Comparison of ENCODE assay signal across 7 cellular contexts in the genomic region with DNA sequence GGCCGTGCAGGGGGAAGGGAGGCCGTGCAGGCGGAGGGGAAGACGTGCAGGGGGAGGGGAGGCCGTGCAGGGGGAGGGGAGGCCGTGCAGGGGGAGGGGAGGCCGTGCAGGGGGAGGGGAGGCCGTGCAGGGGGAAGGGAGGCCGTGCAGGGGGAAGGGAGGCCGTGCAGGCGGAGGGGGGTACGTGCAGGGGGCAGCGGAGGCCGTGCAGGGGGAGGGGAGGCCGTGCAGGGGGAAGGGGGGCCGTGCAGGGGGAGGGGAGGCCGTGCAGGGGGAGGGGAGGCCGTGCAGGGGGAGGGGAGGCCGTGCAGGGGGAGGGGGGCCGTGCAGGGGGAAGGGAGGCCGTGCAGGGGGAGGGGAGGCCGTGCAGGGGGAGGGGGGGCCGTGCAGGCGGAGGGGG. TPM values are rescaled to one million over a fixed set of nuclear protein-coding genes. Genes with fewer than 3 reads are reported as not detected.
A peak's percentile ranks its signal among the peaks of the same experiment; 100 is the strongest.
DNase-seq lines count a peak whose midpoint lies in the region; ATAC-seq, FAIRE-seq and TF ChIP-seq lines count a peak whose summit lies in the region.
"Not testable (repeated sequence)": the region's sequence is repeated elsewhere in the genome, so short reads cannot be mapped to it uniquely, and the experiment has no call there.

No MANE protein-coding gene starts in this region.

- POLR2A ChIA-PET in AG04449 (lab: Yijun Ruan, JAX); HepG2 (lab: Yijun Ruan, JAX): not testable (repeated sequence)

- not testable (repeated sequence) for TF ChIP-seq POLR2A in esophagus muscularis mucosa (IDR thresholded peaks at IDR 0.05; ENCODE audit: low read depth); HepG2 (IDR thresholded peaks at IDR 0.05; ENCODE audit: insufficient read depth in 1 of 2, low read depth in 2 of 2, low read length in 2 of 2); sigmoid colon (IDR thresholded peaks at IDR 0.05); upper lobe of left lung (IDR thresholded peaks at IDR 0.05)

- not testable (repeated sequence) for TF ChIP-seq EP300 in esophagus muscularis mucosa (IDR thresholded peaks at IDR 0.05); HepG2 (IDR thresholded peaks at IDR 0.05; ENCODE audit: low read depth in 2 of 2, low read length in 2 of 2); HepG2 (CRISPR knock-in tag; IDR thresholded peaks at IDR 0.05; ENCODE audit: borderline replicate concordance); sigmoid colon (IDR thresholded peaks at IDR 0.05); upper lobe of left lung (IDR thresholded peaks at IDR 0.05)

- H3K9me3 Mint-ChIP-seq in neural progenitor cell, result not testable (repeated sequence)

- peaks cover 59% of the 10 kb centered on the region for H3K79me2 ChIP-seq in HepG2 (ENCODE audit: insufficient read depth, low read length)
- peaks cover 37% of the 10 kb centered on the region for H3K79me2 ChIP-seq in neural progenitor cell (ENCODE audit: low read depth)

- not testable (repeated sequence) for H3K9me3 ChIP-seq in esophagus muscularis mucosa; HepG2 (ENCODE audit: low read length); neural progenitor cell (ENCODE audit: low read depth); sigmoid colon; upper lobe of left lung

- H3K27ac ChIP-seq in esophagus muscularis mucosa (replicated peaks in 1 of 4) (peak overlapping the region in 1 of 4 donors; percentile 68), sigmoid colon (peak overlapping the region in 2 of 4 donors; percentile 65)
- H3K27ac ChIP-seq in HepG2 (ENCODE audit: extremely low read length, insufficient read depth, low read length); neural progenitor cell; upper lobe of left lung: not testable (repeated sequence)

- ATAC-seq in HepG2; upper lobe of left lung (ENCODE audit: low FRiP score in 2 of 2): not testable (repeated sequence)

- not testable (repeated sequence) for H3K4me2 ChIP-seq in HepG2 (ENCODE audit: low read depth, low read length); neural progenitor cell

- H3K4me3 ChIP-seq in AG04449 (ENCODE audit: low read depth, low read length) (peak overlapping the region; percentile 42), astrocyte of the cerebellum (ENCODE audit: low read depth, low read length) (peak overlapping the region; percentile 41), esophagus muscularis mucosa (peak overlapping the region; percentile 35 to 45 (median 40)), neural progenitor cell (peak overlapping the region; percentile 54), sigmoid colon (peak overlapping the region in 3 of 4 donors; percentile 37 to 48 (median 39)), upper lobe of left lung (peak overlapping the region in 3 of 4 donors; percentile 12 to 31 (median 27))
- H3K4me3 ChIP-seq in HepG2 (replicated peaks in 1 of 3; ENCODE audit: insufficient read depth in 1 of 3, low read depth in 2 of 3, low read length in 3 of 3), result not testable (repeated sequence)

- H3K36me3 ChIP-seq in esophagus muscularis mucosa (peaks cover 0 to 17% (median 0%) of the 10 kb centered on the region in 4 donors), HepG2 (replicated peaks in 1 of 2; ENCODE audit: control insufficient read depth in 1 of 2, insufficient read depth in 2 of 2, low read length in 2 of 2) (peaks cover 18 to 34% of the 10 kb centered on the region in 2 experiments), sigmoid colon (peaks cover 0 to 11% (median 0%) of the 10 kb centered on the region in 4 donors)
- not testable (repeated sequence) for H3K36me3 ChIP-seq in neural progenitor cell, upper lobe of left lung

- not testable (repeated sequence) for H3K27ac Mint-ChIP-seq in neural progenitor cell

- intact Hi-C loops in esophagus muscularis mucosa (cut with DNase I), result loop anchor here (5.0 kb wide), 1 partner anchor 37 kb away; a partner anchor contains a TSS
- intact Hi-C loops in HepG2 (cut with micrococcal nuclease; ENCODE audit: unreplicated experiment), result loop anchor here (1.0 kb wide), 1 partner anchor 19 kb away; no protein-coding TSS in a partner anchor
- intact Hi-C loops in sigmoid colon (cut with DNase I), result not testable (repeated sequence)

- peaks cover 16% of the 10 kb centered on the region for H3K27me3 Mint-ChIP-seq in neural progenitor cell (ENCODE audit: insufficient read depth, low read depth)

- not testable (repeated sequence) for TF ChIP-seq RAD21 in HepG2 (CRISPR knock-in tag; IDR thresholded peaks at IDR 0.05)

- not testable (repeated sequence) for H3K9ac ChIP-seq in HepG2 (ENCODE audit: insufficient read depth, low read depth, low read length); neural progenitor cell

- H4K20me1 ChIP-seq in HepG2 (ENCODE audit: insufficient read depth, low read length) (peaks cover 39% of the 10 kb centered on the region), neural progenitor cell (ENCODE audit: low read depth) (peaks cover 10% of the 10 kb centered on the region)

- not testable (repeated sequence) for FAIRE-seq in HepG2 (lab: Jason Lieb, UNC)

- peaks cover 14% of the 10 kb centered on the region for H3K36me3 Mint-ChIP-seq in neural progenitor cell

- CTCF ChIA-PET in AG04449 (lab: Yijun Ruan, JAX); HepG2 (lab: Yijun Ruan, JAX; ENCODE audit: low intra/inter-chr PET ratio, low total read pairs): not testable (repeated sequence)

- peaks cover 19% of the 10 kb centered on the region for H3K4me1 Mint-ChIP-seq in neural progenitor cell

- not testable (repeated sequence) for DNase-seq in AG04449 (ENCODE audit: low read depth, low spot score); astrocyte of the cerebellum (ENCODE audit: low read depth); esophagus muscularis mucosa (ENCODE audit: extremely low spot score); HepG2 (ENCODE audit: low spot score); neural progenitor cell (ENCODE audit: low spot score); sigmoid colon; upper lobe of left lung

- in situ Hi-C loops in astrocyte of the cerebellum (cut with HindIII; ENCODE audit: low sequenced_read_pairs); HepG2 (cut with HindIII; ENCODE audit: extremely low pct_ligation_motif_present, low pct_unique_long_range_greater_than_20kb): not testable (repeated sequence)

- not testable (repeated sequence) for H3K4me3 Mint-ChIP-seq in neural progenitor cell

- H3K27me3 ChIP-seq in esophagus muscularis mucosa; HepG2 (ENCODE audit: control insufficient read depth in 1 of 2, insufficient read depth in 2 of 2, low read length in 2 of 2); neural progenitor cell; upper lobe of left lung: not testable (repeated sequence)
- H3K27me3 ChIP-seq in sigmoid colon, result peaks cover 0 to 14% (median 8%) of the 10 kb centered on the region in 3 donors

- BruUV-seq in HepG2 (replicated peaks; lab: Mats Ljungman, UMichigan), result not testable (repeated sequence)

- no CpG with 5 or more reads among the region's 24 CpGs for WGBS in esophagus muscularis mucosa
- 9% methylated on average over 19 of the region's 24 CpGs for WGBS in HepG2 (ENCODE audit: low lambda C conversion rate)
- WGBS in sigmoid colon, 2 donors, result 8 to 9% methylated on average over 17 to 24 of the region's 24 CpGs
- no CpG with 5 or more reads among the region's 24 CpGs for WGBS in upper lobe of left lung, 2 donors

- peaks cover 64% of the 10 kb centered on the region for H3F3A ChIP-seq in neural progenitor cell (ENCODE audit: low read depth)

- H3K4me1 ChIP-seq in esophagus muscularis mucosa, result peaks cover 6 to 37% (median 33%) of the 10 kb centered on the region in 4 donors
- peaks cover 45% of the 10 kb centered on the region for H3K4me1 ChIP-seq in HepG2 (ENCODE audit: insufficient read depth, low read length)
- not testable (repeated sequence) for H3K4me1 ChIP-seq in neural progenitor cell
- H3K4me1 ChIP-seq in sigmoid colon, result peaks cover 0 to 33% (median 22%) of the 10 kb centered on the region in 4 donors
- H3K4me1 ChIP-seq in upper lobe of left lung, result peaks cover 13 to 27% (median 20%) of the 10 kb centered on the region in 4 donors

- TF ChIP-seq CTCF in AG04449 (IDR thresholded peaks at IDR 0.05; ENCODE audit: insufficient read depth, low read length, missing control alignments); astrocyte of the cerebellum (IDR thresholded peaks at IDR 0.05; ENCODE audit: low read depth, low read length, missing control alignments); esophagus muscularis mucosa (IDR thresholded peaks at IDR 0.05); HepG2 (CRISPR knock-in tag; IDR thresholded peaks at IDR 0.05); neural progenitor cell (IDR thresholded peaks at IDR 0.05); sigmoid colon (IDR thresholded peaks at IDR 0.05); upper lobe of left lung (IDR thresholded peaks at IDR 0.05): not testable (repeated sequence)

- H2AFZ ChIP-seq in HepG2 (ENCODE audit: low read length); neural progenitor cell (replicated peaks): not testable (repeated sequence)

RNA-seq across cellular contexts. Expression of a gene that starts 0.5 kb away (rescaled TPM):
- total RNA-seq in esophagus muscularis mucosa, result 1 to 10 TPM; 2.1 to 8.9 (median 2.4) TPM
- 87.7 and 111 TPM in 2 replicates for total RNA-seq in HepG2 (2016; rRNA removed; fragmentation: Illumina TruSeq; extraction: Trizol)
- total RNA-seq in HepG2 (2016; cell fraction: cytosol; rRNA removed; fragmentation: Illumina TruSeq; extraction: Trizol; ENCODE audit: low read depth), result 14.7 and 15.6 TPM in 2 replicates
- total RNA-seq in HepG2 (2016; cell fraction: insoluble cytoplasmic fraction; rRNA removed; fragmentation: Illumina TruSeq; extraction: Trizol), result 93.5 and 100 TPM in 2 replicates
- total RNA-seq in HepG2 (2016; cell fraction: membrane; rRNA removed; fragmentation: Illumina TruSeq; extraction: Trizol), result 44.6 and 46.3 TPM in 2 replicates
- total RNA-seq in HepG2 (2016; cell fraction: nucleus; rRNA removed; fragmentation: Illumina TruSeq; extraction: Trizol), result 61.7 and 72.3 TPM in 2 replicates
- 153 and 202 TPM in 2 replicates for polyA plus RNA-seq in HepG2 (2011; rRNA removed)
- 97.5 and 98.8 TPM in 2 replicates for polyA plus RNA-seq in HepG2 (2011; cell fraction: cytosol; rRNA removed)
- polyA plus RNA-seq in HepG2 (2011; cell fraction: nucleus; rRNA removed), result 373 and 416 TPM in 2 replicates
- polyA plus RNA-seq in HepG2 (2012), result 118 and 196 TPM in 2 replicates
- polyA plus RNA-seq in HepG2 (2016; cell fraction: cytosol; fragmentation: Illumina TruSeq; extraction: Trizol; ENCODE audit: low read depth), result 10.9 TPM in 2 replicates
- polyA plus RNA-seq in HepG2 (2016; cell fraction: insoluble cytoplasmic fraction; fragmentation: Illumina TruSeq; extraction: Trizol; ENCODE audit: low read depth), result 71.2 and 91.8 TPM in 2 replicates
- polyA plus RNA-seq in HepG2 (2016; cell fraction: membrane; fragmentation: Illumina TruSeq; extraction: Trizol; ENCODE audit: low read depth), result 29.2 and 29.4 TPM in 2 replicates
- polyA plus RNA-seq in HepG2 (2016; cell fraction: nucleus; fragmentation: Illumina TruSeq; extraction: Trizol; ENCODE audit: insufficient read depth, low read depth), result 178 and 219 TPM in 2 replicates
- polyA minus RNA-seq in HepG2 (2011; rRNA and poly(A)+ RNA removed; ENCODE audit: low replicate concordance), result 70.5 and 467 TPM in 2 replicates
- 116 and 195 TPM in 2 replicates for polyA minus RNA-seq in HepG2 (2011; cell fraction: cytosol; rRNA and poly(A)+ RNA removed)
- polyA minus RNA-seq in HepG2 (2011; cell fraction: nucleus; rRNA and poly(A)+ RNA removed), result 115 and 118 TPM in 2 replicates
- 25.7 and 76.4 TPM in 2 replicates for total RNA-seq in neural progenitor cell (ENCODE audit: low replicate concordance)
- 1 to 10 TPM; 2.5 to 6.8 (median 3.6) TPM for total RNA-seq in sigmoid colon
- polyA plus RNA-seq in sigmoid colon, result 10 to 100 TPM in 1 of 3 donors, 1 to 10 TPM in 2; 5.1 to 29.8 (median 9.6) TPM
- total RNA-seq in upper lobe of left lung, result 10 to 100 TPM in 5 of 6 donors, 1 to 10 TPM in 1; 7.8 to 75.4 (median 19.2) TPM

RNA-seq across cellular contexts. Expression of a gene that starts 37.9 kb away (rescaled TPM):
- total RNA-seq in esophagus muscularis mucosa (10 to 100 TPM; 31.6 to 61.4 (median 55.5) TPM), HepG2 (2016; rRNA removed; fragmentation: Illumina TruSeq; extraction: Trizol) (35.6 and 39.6 TPM in 2 replicates), neural progenitor cell (ENCODE audit: low replicate concordance) (16.6 and 52.6 TPM in 2 replicates), sigmoid colon (10 to 100 TPM; 22.4 to 40.3 (median 30.9) TPM), upper lobe of left lung (10 to 100 TPM; 34.6 to 69.9 (median 61.0) TPM)
- total RNA-seq in HepG2 (2016; cell fraction: cytosol; rRNA removed; fragmentation: Illumina TruSeq; extraction: Trizol; ENCODE audit: low read depth), result 33.9 and 34.6 TPM in 2 replicates
- total RNA-seq in HepG2 (2016; cell fraction: insoluble cytoplasmic fraction; rRNA removed; fragmentation: Illumina TruSeq; extraction: Trizol), result 32.3 and 41.0 TPM in 2 replicates
- 50.6 and 52.4 TPM in 2 replicates for total RNA-seq in HepG2 (2016; cell fraction: membrane; rRNA removed; fragmentation: Illumina TruSeq; extraction: Trizol)
- 17.0 and 20.4 TPM in 2 replicates for total RNA-seq in HepG2 (2016; cell fraction: nucleus; rRNA removed; fragmentation: Illumina TruSeq; extraction: Trizol)
- polyA plus RNA-seq in HepG2 (2011; rRNA removed) (20.2 and 22.1 TPM in 2 replicates), sigmoid colon (10 to 100 TPM; 36.0 to 65.8 (median 36.5) TPM)
- polyA plus RNA-seq in HepG2 (2011; cell fraction: cytosol; rRNA removed), result 18.4 and 31.3 TPM in 2 replicates
- 29.4 and 36.8 TPM in 2 replicates for polyA plus RNA-seq in HepG2 (2011; cell fraction: nucleus; rRNA removed)
- 16.6 and 18.3 TPM in 2 replicates for polyA plus RNA-seq in HepG2 (2012)
- 46.6 and 50.3 TPM in 2 replicates for polyA plus RNA-seq in HepG2 (2016; cell fraction: cytosol; fragmentation: Illumina TruSeq; extraction: Trizol; ENCODE audit: low read depth)
- polyA plus RNA-seq in HepG2 (2016; cell fraction: insoluble cytoplasmic fraction; fragmentation: Illumina TruSeq; extraction: Trizol; ENCODE audit: low read depth), result 38.1 and 42.7 TPM in 2 replicates
- polyA plus RNA-seq in HepG2 (2016; cell fraction: membrane; fragmentation: Illumina TruSeq; extraction: Trizol; ENCODE audit: low read depth), result 50.6 and 54.4 TPM in 2 replicates
- 41.5 and 48.9 TPM in 2 replicates for polyA plus RNA-seq in HepG2 (2016; cell fraction: nucleus; fragmentation: Illumina TruSeq; extraction: Trizol; ENCODE audit: insufficient read depth, low read depth)
- polyA minus RNA-seq in HepG2 (2011; rRNA and poly(A)+ RNA removed; ENCODE audit: low replicate concordance), result 14.7 and 27.7 TPM in 2 replicates
- polyA minus RNA-seq in HepG2 (2011; cell fraction: cytosol; rRNA and poly(A)+ RNA removed), result 10.6 and 14.2 TPM in 2 replicates
- polyA minus RNA-seq in HepG2 (2011; cell fraction: nucleus; rRNA and poly(A)+ RNA removed), result 4.7 and 7.2 TPM in 2 replicates
